In genomic region chr3:27659279-27660021, GRCh38 we compare ENCODE assay signal across 9 cellular contexts.
DNase-seq lines count a peak whose midpoint lies in the region; ATAC-seq, FAIRE-seq and TF ChIP-seq lines count a peak whose summit lies in the region.
"Had no signal": no experiment of that assay in that cellular context is flagged by ENCODE, and none has a peak within 500 bp of the region (broad histone marks: within the 10 kb centered on the region; RNA-seq: fewer than 3 reads in every experiment).

No MANE protein-coding gene starts in this region.

- peak; percentile 79 for ATAC-seq in GM21717 (IDR thresholded peaks at IDR 0.05; ENCODE audit: unreplicated experiment)
- ATAC-seq in stimulated activated naive CD8-positive, alpha-beta T cell treated with anti-CD3 and anti-CD28 coated beads, Interleukin-15, Interleukin-2, amounts not matched to agents 100 U/mL and 50 U/mL, for 24 hours: no peak

- 47% methylated on average over 3 of the region's 3 CpGs for WGBS in liver

- no peak overlapping the region for H3K27ac ChIP-seq in liver (ENCODE audit: low read depth in 1 of 2, low read length in 2 of 2)

- H3K27ac Mint-ChIP-seq in T-helper 2 cell treated with Interferon-gamma antibody and Interleukin-4, amounts not matched to agents 5 μg/mL and 100 μg/mL, for 36 hours: no peak overlapping the region

- H3K4me1 Mint-ChIP-seq in T-helper 2 cell treated with Interferon-gamma antibody and Interleukin-4, amounts not matched to agents 5 μg/mL and 100 μg/mL, for 36 hours (ENCODE audit: low read depth): peaks cover 9% of the 10 kb centered on the region

- H3K4me3 ChIP-seq in bronchial epithelial cell (ENCODE audit: low read depth, low read length) (no peak overlapping the region), liver (ENCODE audit: low read depth in 1 of 3, low read length in 3 of 3) (no peak overlapping the region)

- peak; percentile 10 to 57 (median 42) for DNase-seq in NCI-H1417 (lab: John Stamatoyannopoulos, UW)
- DNase-seq in NCI-H1417 treated with DMSO at 0.1 percent for 48 hours (lab: John Stamatoyannopoulos, UW): no peak
- DNase-seq in KBM-7: peak; percentile 43
- DNase-seq in T-helper 2 cell treated with Interferon-gamma antibody and Interleukin-4, amounts not matched to agents 5 μg/mL and 100 μg/mL, for 36 hours (ENCODE audit: low spot score): peak; percentile 19
- peak; percentile 51 for DNase-seq in bronchial epithelial cell (ENCODE audit: low read depth)
- peak; percentile 55 for DNase-seq in stimulated activated naive CD8-positive, alpha-beta T cell treated with anti-CD3 and anti-CD28 coated beads, Interleukin-15, Interleukin-2, amounts not matched to agents 100 U/mL and 50 U/mL, for 24 hours

- FAIRE-seq in bronchial epithelial cell (lab: Jason Lieb, UNC): no peak
- FAIRE-seq: endometrium had no signal

- H3K4me1 ChIP-seq in liver (ENCODE audit: control insufficient read depth in 4 of 4, insufficient read depth in 4 of 4, low read length in 3 of 4): no peaks in the 10 kb centered on the region

- no peaks in the 10 kb centered on the region for H3K27me3 Mint-ChIP-seq in T-helper 2 cell treated with Interferon-gamma antibody and Interleukin-4, amounts not matched to agents 5 μg/mL and 100 μg/mL, for 36 hours (ENCODE audit: low read depth)

- no peaks in the 10 kb centered on the region for H3K9me3 Mint-ChIP-seq in T-helper 2 cell treated with Interferon-gamma antibody and Interleukin-4, amounts not matched to agents 5 μg/mL and 100 μg/mL, for 36 hours

- in situ Hi-C loops in KBM-7 (cut with MboI; ENCODE audit: low pct_unique_long_range_greater_than_20kb, low sequenced_read_pairs): no loop called here

- H3K36me3 ChIP-seq in bronchial epithelial cell (ENCODE audit: control insufficient read depth, insufficient read depth, low read length) (no peaks in the 10 kb centered on the region), liver (ENCODE audit: control insufficient read depth in 4 of 4, insufficient read depth in 3 of 4, low read depth in 1 of 4, low read length in 3 of 4) (no peaks in the 10 kb centered on the region)

- TF ChIP-seq CTCF in bronchial epithelial cell (IDR thresholded peaks at IDR 0.05; ENCODE audit: insufficient read depth, low read length, severe bottlenecking): peak; percentile 77
- peak; percentile 80 for TF ChIP-seq CTCF in liver (IDR thresholded peaks at IDR 0.05; ENCODE audit: low read depth, low read length, missing input control)

- H3K27me3 ChIP-seq in bronchial epithelial cell (ENCODE audit: control insufficient read depth, insufficient read depth, low read length): no peaks in the 10 kb centered on the region
- no peaks in the 10 kb centered on the region for H3K27me3 ChIP-seq in liver (ENCODE audit: control insufficient read depth in 4 of 4, insufficient read depth in 4 of 4, low read length in 3 of 4)

- H3K36me3 Mint-ChIP-seq in T-helper 2 cell treated with Interferon-gamma antibody and Interleukin-4, amounts not matched to agents 5 μg/mL and 100 μg/mL, for 36 hours (ENCODE audit: low read depth): no peaks in the 10 kb centered on the region

- no peak overlapping the region for H3K4me3 Mint-ChIP-seq in T-helper 2 cell treated with Interferon-gamma antibody and Interleukin-4, amounts not matched to agents 5 μg/mL and 100 μg/mL, for 36 hours

- H3K9ac ChIP-seq in liver (ENCODE audit: low read depth in 1 of 2, low read length in 2 of 2): no peak overlapping the region

- TF ChIP-seq RAD21 in liver (IDR thresholded peaks at IDR 0.05): peak; percentile 77 to 83

- no peaks in the 10 kb centered on the region for H3K9me3 ChIP-seq in liver (ENCODE audit: control insufficient read depth in 4 of 4, low read length in 3 of 4)

TF ChIP-seq in liver, 16 proteins besides CTCF, POLR2A, EP300 and RAD21:
- TF ChIP-seq, protein P1, sequence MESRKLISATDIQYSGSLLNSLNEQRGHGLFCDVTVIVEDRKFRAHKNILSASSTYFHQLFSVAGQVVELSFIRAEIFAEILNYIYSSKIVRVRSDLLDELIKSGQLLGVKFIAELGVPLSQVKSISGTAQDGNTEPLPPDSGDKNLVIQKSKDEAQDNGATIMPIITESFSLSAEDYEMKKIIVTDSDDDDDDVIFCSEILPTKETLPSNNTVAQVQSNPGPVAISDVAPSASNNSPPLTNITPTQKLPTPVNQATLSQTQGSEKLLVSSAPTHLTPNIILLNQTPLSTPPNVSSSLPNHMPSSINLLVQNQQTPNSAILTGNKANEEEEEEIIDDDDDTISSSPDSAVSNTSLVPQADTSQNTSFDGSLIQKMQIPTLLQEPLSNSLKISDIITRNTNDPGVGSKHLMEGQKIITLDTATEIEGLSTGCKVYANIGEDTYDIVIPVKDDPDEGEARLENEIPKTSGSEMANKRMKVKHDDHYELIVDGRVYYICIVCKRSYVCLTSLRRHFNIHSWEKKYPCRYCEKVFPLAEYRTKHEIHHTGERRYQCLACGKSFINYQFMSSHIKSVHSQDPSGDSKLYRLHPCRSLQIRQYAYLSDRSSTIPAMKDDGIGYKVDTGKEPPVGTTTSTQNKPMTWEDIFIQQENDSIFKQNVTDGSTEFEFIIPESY (IDR thresholded peaks at IDR 0.05): no peak
- TF ChIP-seq SP1 (IDR thresholded peaks at IDR 0.05) (no peak), REST (IDR thresholded peaks at IDR 0.05) (no peak), HNF4G (IDR thresholded peaks at IDR 0.05) (no peak), HNF4A (conservative IDR thresholded peaks at IDR 0.05) (no peak), JUND (IDR thresholded peaks at IDR 0.05) (no peak), GABPA (IDR thresholded peaks at IDR 0.05 in 1 of 2, conservative IDR thresholded peaks at IDR 0.05 in 1 of 2) (no peak), FOXA2 (IDR thresholded peaks at IDR 0.05) (no peak), RXRA (IDR thresholded peaks at IDR 0.05) (no peak), YY1 (IDR thresholded peaks at IDR 0.05) (no peak)
